22 cellular contexts compared by ENCODE assay signal in genomic region chr1:193703101-193703500, GRCh38.
"Had no signal": no experiment of that assay in that cellular context is flagged by ENCODE, and none has a peak within 500 bp of the region (broad histone marks: within the 10 kb centered on the region; RNA-seq: fewer than 3 reads in every experiment).

No MANE protein-coding gene starts in this region.

- H3K27me3 ChIP-seq: MG63 had no signal

- H3K9me3 ChIP-seq: MG63 had no signal

- H3K4me3 ChIP-seq: MG63 had no signal

- H3K36me3 ChIP-seq: MG63 had no signal

- DNase-seq: IMR-90, Karpas-422, KG1, MG63, NCI-H1092, NCI-H1105 treated with DMSO at 0.1 percent for 48 hours, NCI-H1417 treated with DMSO at 0.1 percent for 48 hours, NCI-H146, NCI-H1694 treated with DMSO at 0.1 percent for 48 hours, NCI-H1930, NCI-H2081, NCI-H2107, NCI-H2227 treated with DMSO at 0.1 percent for 48 hours, NCI-H510A, NCI-H524 treated with DMSO at 0.1 percent for 48 hours, NCI-H69, NCI-H774, PC-3, SHP77 had no signal

- ATAC-seq: HepG2, Panc1, PC-3 had no signal

- H3K27ac ChIP-seq: RWPE1 had no signal
